Comparison of ENCODE assay signal across 22 cellular contexts in the genomic region with DNA sequence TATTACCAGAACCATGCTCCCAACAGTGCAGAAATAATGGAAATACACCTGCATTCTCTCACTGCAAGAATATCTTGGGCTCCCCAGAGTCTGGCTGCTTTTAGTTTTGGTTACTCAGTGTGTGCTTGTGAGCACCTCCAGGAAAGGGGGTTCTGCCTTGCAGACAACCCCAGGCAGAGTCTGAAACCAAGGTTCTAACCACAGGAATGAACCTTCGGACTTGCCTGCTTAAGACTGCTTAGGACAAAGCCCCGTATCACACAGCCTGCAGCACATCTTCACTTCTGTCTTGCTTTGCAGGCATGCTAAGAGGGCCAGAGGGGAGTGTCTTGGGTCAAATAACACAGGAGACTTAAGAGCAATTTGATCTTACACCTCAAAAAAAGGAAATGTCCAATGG.
"Had no signal": no experiment of that assay in that cellular context is flagged by ENCODE, and none has a peak within 500 bp of the region (broad histone marks: within the 10 kb centered on the region; RNA-seq: fewer than 3 reads in every experiment).

No MANE protein-coding gene starts in this region.

- H3K4me3 ChIP-seq: dorsolateral prefrontal cortex, heart left ventricle, lung, prostate gland, right lobe of liver, testis, tibial nerve, upper lobe of right lung, vagina had no signal

- H3K79me2 ChIP-seq: parathyroid adenoma had no signal

- H3K9ac ChIP-seq: parathyroid adenoma had no signal

- H3K9me3 ChIP-seq: prostate gland, right lobe of liver, testis, upper lobe of right lung, vagina had no signal

- H3K4me1 ChIP-seq: parathyroid adenoma, prostate gland, right lobe of liver had no signal

- H3K27me3 ChIP-seq: heart left ventricle, right lobe of liver, testis, tibial nerve, upper lobe of right lung, vagina had no signal

- DNase-seq: cortex of kidney; dorsolateral prefrontal cortex; effector CD8-positive, alpha-beta T cell; foreskin melanocyte; heart left ventricle; hippocampal formation; left cardiac atrium; left ventricle myocardium superior; mesenchymal stem cell; midbrain; retina; right lobe of liver; stimulated activated CD4-positive, alpha-beta T cell treated with anti-CD3 and anti-CD28 coated beads, Interleukin-4, amount 100 ng/mL, for 24 hours; testis; upper lobe of right lung had no signal

- H2AFZ ChIP-seq: parathyroid adenoma had no signal

- ATAC-seq: heart left ventricle; left cardiac atrium; left ventricle myocardium superior; natural killer cell treated with Interleukin-12 subunit alpha and Interleukin-12 subunit beta and Interleukin-15 and Interleukin-18, amount 100 ng/mL, for 72 hours; right lobe of liver; stimulated activated memory B cell treated with anti-CD40 and anti-IgM and Interleukin-4, amounts not matched to agents 10 μg/mL and 1 μg/mL and 100 μg/mL, for 72 hours; upper lobe of right lung had no signal

- H3K36me3 ChIP-seq: heart left ventricle, prostate gland, right lobe of liver, tibial nerve, upper lobe of right lung, vagina had no signal

- H3K27ac ChIP-seq: dorsolateral prefrontal cortex, heart left ventricle, parathyroid adenoma, prostate gland, right lobe of liver, testis, tibial nerve, upper lobe of right lung, vagina had no signal
